In the genomic region with DNA sequence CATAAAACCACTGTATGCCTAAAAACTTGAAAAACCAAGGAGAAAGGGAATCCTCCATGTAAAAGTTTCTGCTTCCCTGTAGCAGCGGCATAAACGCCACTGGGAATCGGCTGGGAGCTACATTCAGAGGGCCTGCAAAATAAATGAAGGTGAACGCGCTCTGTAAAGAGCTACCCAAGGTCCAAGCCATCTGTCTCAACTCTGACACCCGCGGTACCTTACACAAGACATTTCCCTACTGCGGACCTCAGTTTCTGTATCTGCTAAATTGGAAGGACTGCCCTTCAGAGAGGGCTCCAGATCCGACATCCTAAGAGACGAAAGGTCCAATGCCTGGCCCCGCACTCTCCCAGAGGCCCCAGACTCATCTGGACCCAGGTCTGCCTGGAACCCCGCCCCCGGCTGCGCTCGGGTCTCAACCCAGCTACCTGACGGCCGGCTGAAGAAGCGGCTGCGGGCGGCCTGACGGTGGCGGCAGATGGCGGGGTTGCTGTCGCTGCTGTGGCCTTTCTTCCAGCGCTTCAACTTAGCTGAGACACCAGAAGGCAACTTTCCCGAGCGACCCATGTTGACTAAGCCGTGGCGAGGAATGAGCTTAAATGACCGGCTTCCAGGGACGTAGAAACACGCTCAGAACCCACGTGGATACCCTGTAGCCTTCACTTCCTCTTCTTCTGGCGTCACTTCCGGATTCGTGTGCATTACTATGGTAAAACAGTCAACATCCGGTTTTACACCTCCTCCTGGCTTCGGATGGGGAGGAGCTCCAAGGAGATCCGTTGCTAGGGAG, we compare ENCODE assay signal across 8 cellular contexts. TPM values are rescaled to one million over a fixed set of nuclear protein-coding genes. Genes with fewer than 3 reads are reported as not detected.
DNase-seq lines count a peak whose midpoint lies in the region; ATAC-seq and TF ChIP-seq lines count a peak whose summit lies in the region.

A gene with protein sequence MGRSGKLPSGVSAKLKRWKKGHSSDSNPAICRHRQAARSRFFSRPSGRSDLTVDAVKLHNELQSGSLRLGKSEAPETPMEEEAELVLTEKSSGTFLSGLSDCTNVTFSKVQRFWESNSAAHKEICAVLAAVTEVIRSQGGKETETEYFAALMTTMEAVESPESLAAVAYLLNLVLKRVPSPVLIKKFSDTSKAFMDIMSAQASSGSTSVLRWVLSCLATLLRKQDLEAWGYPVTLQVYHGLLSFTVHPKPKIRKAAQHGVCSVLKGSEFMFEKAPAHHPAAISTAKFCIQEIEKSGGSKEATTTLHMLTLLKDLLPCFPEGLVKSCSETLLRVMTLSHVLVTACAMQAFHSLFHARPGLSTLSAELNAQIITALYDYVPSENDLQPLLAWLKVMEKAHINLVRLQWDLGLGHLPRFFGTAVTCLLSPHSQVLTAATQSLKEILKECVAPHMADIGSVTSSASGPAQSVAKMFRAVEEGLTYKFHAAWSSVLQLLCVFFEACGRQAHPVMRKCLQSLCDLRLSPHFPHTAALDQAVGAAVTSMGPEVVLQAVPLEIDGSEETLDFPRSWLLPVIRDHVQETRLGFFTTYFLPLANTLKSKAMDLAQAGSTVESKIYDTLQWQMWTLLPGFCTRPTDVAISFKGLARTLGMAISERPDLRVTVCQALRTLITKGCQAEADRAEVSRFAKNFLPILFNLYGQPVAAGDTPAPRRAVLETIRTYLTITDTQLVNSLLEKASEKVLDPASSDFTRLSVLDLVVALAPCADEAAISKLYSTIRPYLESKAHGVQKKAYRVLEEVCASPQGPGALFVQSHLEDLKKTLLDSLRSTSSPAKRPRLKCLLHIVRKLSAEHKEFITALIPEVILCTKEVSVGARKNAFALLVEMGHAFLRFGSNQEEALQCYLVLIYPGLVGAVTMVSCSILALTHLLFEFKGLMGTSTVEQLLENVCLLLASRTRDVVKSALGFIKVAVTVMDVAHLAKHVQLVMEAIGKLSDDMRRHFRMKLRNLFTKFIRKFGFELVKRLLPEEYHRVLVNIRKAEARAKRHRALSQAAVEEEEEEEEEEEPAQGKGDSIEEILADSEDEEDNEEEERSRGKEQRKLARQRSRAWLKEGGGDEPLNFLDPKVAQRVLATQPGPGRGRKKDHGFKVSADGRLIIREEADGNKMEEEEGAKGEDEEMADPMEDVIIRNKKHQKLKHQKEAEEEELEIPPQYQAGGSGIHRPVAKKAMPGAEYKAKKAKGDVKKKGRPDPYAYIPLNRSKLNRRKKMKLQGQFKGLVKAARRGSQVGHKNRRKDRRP (N-terminal part only) (minus strand): TSS at position 676 of the 790 bp plus-strand sequence. CDS start 109 bp downstream, at position 567.

- WGBS in esophagus, 2 donors = 1% methylated on average over 39 of the region's 39 CpGs

- H4K20me1 ChIP-seq in DND-41 (ENCODE audit: insufficient read depth, low read length) = peaks cover 3% of the 10 kb centered on the region; the same call in 1 of the 2 replicates
- H4K20me1 ChIP-seq in PC-3 (ENCODE audit: low read length) = no peaks in the 10 kb centered on the region

- H3K4me1 ChIP-seq in DND-41 (ENCODE audit: insufficient read depth, low read length) = peaks cover 17% of the 10 kb centered on the region
- peaks cover 4% of the 10 kb centered on the region; the same call in 1 of the 2 replicates for H3K4me1 ChIP-seq in PC-3 (ENCODE audit: insufficient read depth, low read length)
- H3K4me1 ChIP-seq in esophagus (ENCODE audit: control insufficient read depth in 2 of 2, insufficient read depth in 2 of 2, low read length in 1 of 2) = peaks cover 3 to 4% of the 10 kb centered on the region in 2 donors
- peaks cover 10% of the 10 kb centered on the region in 2 donors for H3K4me1 ChIP-seq in mucosa of rectum (ENCODE audit: control insufficient read depth in 2 of 2, insufficient read depth in 2 of 2, low read length in 2 of 2)

- no peaks in the 10 kb centered on the region for H3K27me3 ChIP-seq in DND-41 (ENCODE audit: insufficient read depth, low read length, poor library complexity)
- no peaks in the 10 kb centered on the region for H3K27me3 ChIP-seq in PC-3 (ENCODE audit: low read length)
- no peaks in the 10 kb centered on the region for H3K27me3 ChIP-seq in esophagus (ENCODE audit: control insufficient read depth in 1 of 2, insufficient read depth in 2 of 2, low read length in 2 of 2)
- no peaks in the 10 kb centered on the region for H3K27me3 ChIP-seq in mucosa of rectum (ENCODE audit: control insufficient read depth in 2 of 2, insufficient read depth in 2 of 2, low read length in 2 of 2)

- TSS peak; percentile 92 for BruUV-seq in PC-3 (replicated peaks; lab: Mats Ljungman, UMichigan)

- ATAC-seq in DND-41 (ENCODE audit: insufficient read depth, low read depth) (peak; percentile 100), GM21717 (IDR thresholded peaks at IDR 0.05; ENCODE audit: unreplicated experiment) (peak; percentile 95), PC-3 (peak; percentile 90)

- POLR2A ChIA-PET in PC-3 (lab: Charles Lee; ENCODE audit: unreplicated experiment) = interaction anchor here (0.6 kb wide), 1 partner anchor 104 kb away, joined by 5 read pairs; no protein-coding TSS in a partner anchor

- DNase-seq in DND-41 (peak; percentile 89), PC-3 (peak; percentile 97), activated T-cell treated with anti-CD3 and anti-CD28 coated beads for 48 hours (ENCODE audit: low read depth) (peak; percentile 69)
- peak; percentile 96 for DNase-seq in Jurkat, Clone E6-1 (ENCODE audit: low read depth, low spot score)
- peak; percentile 67 to 83 for DNase-seq in stimulated activated CD8-positive, alpha-beta memory T cell treated with anti-CD3 and anti-CD28 coated beads, Interleukin-7, amount 100 ng/mL, for 4 hours (ENCODE audit: low read depth in 2 of 2)

- intact Hi-C loops in PC-3 (cut with micrococcal nuclease) = loop anchor here (1.0 kb wide), 1 partner anchor 109 kb away; a partner anchor contains a TSS

- H3K79me2 ChIP-seq in DND-41 (ENCODE audit: insufficient read depth, low read length) (peaks cover 14% of the 10 kb centered on the region), PC-3 (ENCODE audit: low read length) (peaks cover 19% of the 10 kb centered on the region)

- peak within 1 kb of the TSS; percentile 59 for H3K9ac ChIP-seq in DND-41 (ENCODE audit: low read depth, low read length)
- H3K9ac ChIP-seq in PC-3 (ENCODE audit: low read length) = peak within 1 kb of the TSS; percentile 96
- H3K9ac ChIP-seq in mucosa of rectum (ENCODE audit: low read depth in 1 of 2, low read length in 2 of 2) = peak within 1 kb of the TSS; percentile 73 to 87

- peaks cover 12% of the 10 kb centered on the region; the same call in 1 of the 2 replicates for H3K36me3 ChIP-seq in DND-41 (ENCODE audit: insufficient read depth, low read length)
- peaks cover 7% of the 10 kb centered on the region for H3K36me3 ChIP-seq in PC-3 (ENCODE audit: low read depth, low read length)
- H3K36me3 ChIP-seq in esophagus (ENCODE audit: control insufficient read depth in 2 of 2, insufficient read depth in 2 of 2, low read length in 1 of 2) = peaks cover 5% of the 10 kb centered on the region in 2 donors
- peaks cover 8% of the 10 kb centered on the region in 2 donors for H3K36me3 ChIP-seq in mucosa of rectum (ENCODE audit: control insufficient read depth in 2 of 2, insufficient read depth in 2 of 2, low read length in 2 of 2)

- H2AFZ ChIP-seq in DND-41 (ENCODE audit: low read depth, low read length) = peak within 1 kb of the TSS; percentile 84
- H2AFZ ChIP-seq in PC-3 (ENCODE audit: low read length) = peak within 1 kb of the TSS; percentile 69

- H3K27ac ChIP-seq in DND-41 (ENCODE audit: low read length) (peak within 1 kb of the TSS; percentile 61), PC-3 (ENCODE audit: low read length) (peak within 1 kb of the TSS; percentile 80), esophagus (ENCODE audit: low read depth in 2 of 2, low read length in 1 of 2) (peak within 1 kb of the TSS; percentile 84 to 86), mucosa of rectum (ENCODE audit: low read depth in 2 of 2, low read length in 2 of 2) (peak within 1 kb of the TSS; percentile 70 to 82)

- H3K9me2 ChIP-seq in PC-3 (replicated peaks; ENCODE audit: low read length) = no peaks in the 10 kb centered on the region

- H3K9me3 ChIP-seq in DND-41 (ENCODE audit: insufficient read depth, low read length, severe bottlenecking) = no peaks in the 10 kb centered on the region
- no peaks in the 10 kb centered on the region for H3K9me3 ChIP-seq in PC-3 (ENCODE audit: low read length)
- no peaks in the 10 kb centered on the region for H3K9me3 ChIP-seq in esophagus (ENCODE audit: control insufficient read depth in 2 of 2, insufficient read depth in 1 of 2, low read depth in 1 of 2, low read length in 1 of 2)
- H3K9me3 ChIP-seq in mucosa of rectum (ENCODE audit: control insufficient read depth in 2 of 2, low read length in 2 of 2) = no peaks in the 10 kb centered on the region

- CTCF ChIA-PET in PC-3 (lab: Charles Lee) = interaction anchor here (0.6 to 1.1 kb wide), 3 partner anchors 26 to 57 kb away, joined by 4 to 10 read pairs (median 10); no protein-coding TSS in a partner anchor

- peak within 1 kb of the TSS; percentile 80 for H3K4me2 ChIP-seq in DND-41 (ENCODE audit: insufficient read depth, low read length)
- H3K4me2 ChIP-seq in PC-3 (ENCODE audit: low read length) = peak within 1 kb of the TSS; percentile 97

- TF ChIP-seq CTCF in DND-41 (IDR thresholded peaks at IDR 0.05; ENCODE audit: borderline replicate concordance, extremely low read depth, low read length, poor library complexity, severe bottlenecking) (peak; percentile 34), PC-3 (conservative IDR thresholded peaks at IDR 0.05; ENCODE audit: low read depth, low read length) (no peak)

- H3K4me3 ChIP-seq in DND-41 (ENCODE audit: low read depth in 1 of 2, low read length in 2 of 2) (peak within 1 kb of the TSS; percentile 82 to 85), PC-3 (ENCODE audit: low read length) (peak within 1 kb of the TSS; percentile 99), esophagus (ENCODE audit: low read depth in 1 of 2, low read length in 2 of 2) (peak within 1 kb of the TSS; percentile 67 to 77), mucosa of rectum (ENCODE audit: low read length in 2 of 2) (peak within 1 kb of the TSS; percentile 81 to 84)
- peak within 1 kb of the TSS; percentile 88 for H3K4me3 ChIP-seq in Jurkat, Clone E6-1 (ENCODE audit: low read length)

- H3F3A ChIP-seq in PC-3 (ENCODE audit: low read length, unreplicated experiment) = no peaks in the 10 kb centered on the region

RNA-seq across cellular contexts. Expression of the gene that starts here (rescaled TPM):
- 29.6 TPM for polyA plus RNA-seq in Jurkat, Clone E6-1 (2012; ENCODE audit: insufficient read depth, insufficient read length)
- 34.4 and 44.2 TPM in 2 replicates for total RNA-seq in PC-3 (2014; rRNA removed)
- polyA plus RNA-seq in esophagus = 10 to 100 TPM; 11.8 to 13.7 TPM

Comparison
In these comparisons a context has a peak if more than half of its experiments do, and no peak if none do; other contexts are left out.
1. Peak in every context shown above with its lines: DNase-seq, ATAC-seq, H3K4me3 ChIP-seq and H3K27ac ChIP-seq.